In genomic region chr20:4999788-5000187, GRCh38 we compare ENCODE assay signal across 9 cellular contexts. TPM values are rescaled to one million over a fixed set of nuclear protein-coding genes. Genes with fewer than 3 reads are reported as not detected.
DNase-seq lines count a peak whose midpoint lies in the region; ATAC-seq and TF ChIP-seq lines count a peak whose summit lies in the region.
"Had no signal": no experiment of that assay in that cellular context is flagged by ENCODE, and none has a peak within 500 bp of the region (broad histone marks: within the 10 kb centered on the region; RNA-seq: fewer than 3 reads in every experiment).

No MANE protein-coding gene starts in this region.

- peak overlapping the region; percentile 91 for H3K9ac ChIP-seq in OCI-LY1 (ENCODE audit: low read length)
- no peak overlapping the region for H3K9ac ChIP-seq in fibroblast of lung (ENCODE audit: insufficient read depth, low read length)

- H3K9me3 ChIP-seq in OCI-LY1 (ENCODE audit: low read length) (no peaks in the 10 kb centered on the region), fibroblast of lung (ENCODE audit: control insufficient read depth, insufficient read depth, low read depth, low read length) (no peaks in the 10 kb centered on the region), stomach (no peaks in the 10 kb centered on the region)

- H3K27ac Mint-ChIP-seq in activated CD4-positive, alpha-beta T cell treated with anti-CD3 and anti-CD28 coated beads for 36 hours: peak overlapping the region; percentile 11

- peak overlapping the region; percentile 97 for H3K4me3 ChIP-seq in OCI-LY1 (ENCODE audit: low read depth, low read length, poor library complexity, severe bottlenecking)
- peak overlapping the region in 3 of 4 experiments; percentile 75 to 78 (median 75) for H3K4me3 ChIP-seq in fibroblast of lung (replicated peaks in 1 of 4; ENCODE audit: control extremely low read depth in 1 of 4, insufficient read depth in 1 of 4, low read depth in 3 of 4, low read length in 4 of 4)
- peak overlapping the region; percentile 83 to 95 (median 89) for H3K4me3 ChIP-seq in stomach

- H3F3A ChIP-seq in OCI-LY1 (ENCODE audit: insufficient read depth, low read length): no peaks in the 10 kb centered on the region

- H3K27me3 ChIP-seq in OCI-LY1 (ENCODE audit: insufficient read depth, low read length) (no peaks in the 10 kb centered on the region), fibroblast of lung (ENCODE audit: control insufficient read depth, insufficient read depth, low read length) (no peaks in the 10 kb centered on the region), stomach (no peaks in the 10 kb centered on the region)

- H3K36me3 Mint-ChIP-seq in activated CD4-positive, alpha-beta T cell treated with anti-CD3 and anti-CD28 coated beads for 36 hours (ENCODE audit: low read depth): peaks cover 2% of the 10 kb centered on the region

- no peak for DNase-seq in activated CD4-positive, alpha-beta T cell treated with anti-CD3 and anti-CD28 coated beads for 36 hours
- no peak for DNase-seq in activated CD4-positive, alpha-beta T cell treated with anti-CD3 and anti-CD28 coated beads, Interleukin-2, amount 50 U/mL, for 1 hour
- DNase-seq in fibroblast of lung (ENCODE audit: low read depth in 2 of 2) (no peak), stomach (no peak), amygdala (lab: John Stamatoyannopoulos, UW) (no peak), NK-92 (lab: John Stamatoyannopoulos, UW; ENCODE audit: unreplicated experiment) (no peak)
- no peak for DNase-seq in effector CD8-positive, alpha-beta T cell (lab: John Stamatoyannopoulos, UW)

- intact Hi-C loops in activated CD4-positive, alpha-beta T cell treated with anti-CD3 and anti-CD28 coated beads for 36 hours (cut with DNase I, micrococcal nuclease): loop anchor here (2.0 to 10.0 kb wide), 2 partner anchors 105 to 185 kb away; no protein-coding TSS in a partner anchor
- intact Hi-C loops in stomach (cut with DNase I; ENCODE audit: low total_unique reads): no loop called here

- 64 to 89% (median 70%) methylated on average over 1 of the region's 1 CpG for WGBS in stomach, 5 donors

- peaks cover 34% of the 10 kb centered on the region for H3K4me1 Mint-ChIP-seq in activated CD4-positive, alpha-beta T cell treated with anti-CD3 and anti-CD28 coated beads for 36 hours

- CTCF ChIA-PET in activated CD4-positive, alpha-beta T cell treated with anti-CD3 and anti-CD28 coated beads for 36 hours (lab: Charles Lee): no interaction called here

- peak overlapping the region; percentile 82 for H3K4me3 Mint-ChIP-seq in activated CD4-positive, alpha-beta T cell treated with anti-CD3 and anti-CD28 coated beads for 36 hours

- TF ChIP-seq EP300 in stomach (IDR thresholded peaks at IDR 0.05): no peak

- ATAC-seq in activated CD4-positive, alpha-beta T cell treated with anti-CD3 and anti-CD28 coated beads for 36 hours: no peak
- ATAC-seq: K562 had no signal

- H3K9me2 ChIP-seq in OCI-LY1 (ENCODE audit: low read depth, low read length): no peaks in the 10 kb centered on the region

- H3K27ac ChIP-seq in OCI-LY1 (ENCODE audit: low read depth, low read length, poor library complexity, severe bottlenecking) (peak overlapping the region; percentile 63), fibroblast of lung (ENCODE audit: insufficient read depth, low read length) (no peak overlapping the region), stomach (no peak overlapping the region)

- TF ChIP-seq CTCF in OCI-LY1 (IDR thresholded peaks at IDR 0.05; ENCODE audit: low read length): no peak
- no peak for TF ChIP-seq CTCF in fibroblast of lung (conservative IDR thresholded peaks at IDR 0.05 in 1 of 2, IDR thresholded peaks at IDR 0.05 in 1 of 2; ENCODE audit: low read depth in 1 of 2, low read length in 2 of 2)
- no peak for TF ChIP-seq CTCF in stomach (IDR thresholded peaks at IDR 0.05)

- H3K9me3 Mint-ChIP-seq in activated CD4-positive, alpha-beta T cell treated with anti-CD3 and anti-CD28 coated beads for 36 hours (ENCODE audit: low read depth): no peaks in the 10 kb centered on the region

- H3K36me3 ChIP-seq in OCI-LY1 (ENCODE audit: insufficient read depth, low read length) (no peaks in the 10 kb centered on the region), fibroblast of lung (ENCODE audit: control insufficient read depth, insufficient read depth, low read length) (no peaks in the 10 kb centered on the region), stomach (no peaks in the 10 kb centered on the region)

- no peaks in the 10 kb centered on the region for H3K27me3 Mint-ChIP-seq in activated CD4-positive, alpha-beta T cell treated with anti-CD3 and anti-CD28 coated beads for 36 hours

- no peak for TF ChIP-seq POLR2A in stomach (IDR thresholded peaks at IDR 0.05)

- H4K20me1 ChIP-seq in OCI-LY1 (ENCODE audit: insufficient read depth, low read length) (no peaks in the 10 kb centered on the region), fibroblast of lung (ENCODE audit: control insufficient read depth, extremely low read depth, insufficient read depth, low read length) (no peaks in the 10 kb centered on the region)

- H2AFZ ChIP-seq in OCI-LY1 (ENCODE audit: low read length) (no peak overlapping the region), fibroblast of lung (ENCODE audit: low read length) (no peak overlapping the region)

- H3K4me1 ChIP-seq in OCI-LY1 (ENCODE audit: insufficient read depth, low read length, severe bottlenecking) (peaks cover 63% of the 10 kb centered on the region), fibroblast of lung (ENCODE audit: control insufficient read depth, extremely low read depth, insufficient read depth, low read length) (peaks cover 6% of the 10 kb centered on the region), stomach (peaks cover 7 to 35% (median 24%) of the 10 kb centered on the region in 4 donors)

- peaks cover 61% of the 10 kb centered on the region for H3K79me2 ChIP-seq in OCI-LY1 (ENCODE audit: insufficient read depth, low read length)
- H3K79me2 ChIP-seq in fibroblast of lung (ENCODE audit: control insufficient read depth, insufficient read depth, low read length): peaks cover 24% of the 10 kb centered on the region

- peak overlapping the region; percentile 80 for H3K4me2 ChIP-seq in OCI-LY1 (ENCODE audit: low read length)
- H3K4me2 ChIP-seq in fibroblast of lung (ENCODE audit: extremely low read depth, insufficient read depth, low read length): peak overlapping the region; percentile 94

- POLR2A ChIA-PET in activated CD4-positive, alpha-beta T cell treated with anti-CD3 and anti-CD28 coated beads for 36 hours (lab: Charles Lee): interaction anchor here (0.6 kb wide), 1 partner anchor 13 kb away, joined by 6 read pairs; no protein-coding TSS in a partner anchor

RNA-seq across cellular contexts. Expression of gene SLC23A2, which starts 1.5 kb away (rescaled TPM):
- total RNA-seq in activated CD4-positive, alpha-beta T cell treated with anti-CD3 and anti-CD28 coated beads for 36 hours: 10 to 100 TPM; 16.7 to 17.6 TPM
- total RNA-seq in fibroblast of lung (11.0 and 17.5 TPM in 2 replicates), stomach (10 to 100 TPM in 3 of 5 donors, 1 to 10 TPM in 2; 2.9 to 58.3 (median 12.9) TPM)
- polyA plus RNA-seq in fibroblast of lung (12.1 and 16.2 TPM in 2 replicates), stomach (1 to 10 TPM; 2.6 to 3.9 (median 2.8) TPM)
- 8.4 and 8.9 TPM in 2 replicates for polyA plus RNA-seq in fibroblast of lung (2012)
- polyA minus RNA-seq in fibroblast of lung (ENCODE audit: low replicate concordance): 21.9 and 42.7 TPM in 2 replicates
